Comparison of ENCODE assay signal across 1 cellular context in genomic region chr13:23430664-23431063, GRCh38.
TF ChIP-seq lines count a peak whose summit lies in the region.

No MANE protein-coding gene starts in this region.

TF ChIP-seq in H1, 55 proteins besides CTCF, POLR2A, EP300 and RAD21:
- TF ChIP-seq MAFK (IDR thresholded peaks at IDR 0.05; ENCODE audit: low read depth, low read length) (no peak), TAF1 (IDR thresholded peaks at IDR 0.05; ENCODE audit: low read depth, low read length) (no peak), CEBPB (IDR thresholded peaks at IDR 0.05; ENCODE audit: low read depth, low read length) (no peak)
TF ChIP-seq in H1: peak in this region for 0.
